In genomic region chr12:132365226-132365625, GRCh38 we compare ENCODE assay signal across 20 cellular contexts. TPM values are rescaled to one million over a fixed set of nuclear protein-coding genes. Genes with fewer than 3 reads are reported as not detected.
DNase-seq lines count a peak whose midpoint lies in the region; ATAC-seq and TF ChIP-seq lines count a peak whose summit lies in the region.
"Had no signal": no experiment of that assay in that cellular context is flagged by ENCODE, and none has a peak within 500 bp of the region (broad histone marks: within the 10 kb centered on the region; RNA-seq: fewer than 3 reads in every experiment).

No MANE protein-coding gene starts in this region.

- H3K27me3 Mint-ChIP-seq in CD14-positive monocyte (ENCODE audit: low read depth in 3 of 3): peaks cover 3 to 10% (median 7%) of the 10 kb centered on the region in 3 donors
- H3K27me3 Mint-ChIP-seq in chondrocyte (ENCODE audit: low read depth): peaks cover 27% of the 10 kb centered on the region
- H3K27me3 Mint-ChIP-seq in glutamatergic neuron (ENCODE audit: unreplicated experiment): peaks cover 7% of the 10 kb centered on the region

- H3K27ac ChIP-seq in parathyroid adenoma: peak overlapping the region; percentile 93
- no peak overlapping the region for H3K27ac ChIP-seq in lower lobe of right lung
- H3K27ac ChIP-seq: GM23248 had no signal

- no peak overlapping the region for H3K4me3 ChIP-seq in parathyroid adenoma (ENCODE audit: low read depth, low read length)
- H3K4me3 ChIP-seq in lower lobe of right lung: no peak overlapping the region
- H3K4me3 ChIP-seq: BLaER1 treated with 17β-estradiol and CSF1 and Interleukin-3, amounts not matched to agents 10 nM and 100 nM; GM23248; HAP-1 had no signal

- H3K9me3 Mint-ChIP-seq in CD14-positive monocyte: peaks cover 0 to 20% (median 3%) of the 10 kb centered on the region in 7 donors
- H3K9me3 Mint-ChIP-seq in chondrocyte (ENCODE audit: low read depth): no peaks in the 10 kb centered on the region
- peaks cover 5% of the 10 kb centered on the region for H3K9me3 Mint-ChIP-seq in glutamatergic neuron (ENCODE audit: unreplicated experiment)
- H3K9me3 Mint-ChIP-seq: CD8-positive, alpha-beta memory T cell had no signal

- H3K36me3 Mint-ChIP-seq in CD14-positive monocyte (no peaks in the 10 kb centered on the region), chondrocyte (ENCODE audit: low read depth) (peaks cover 1% of the 10 kb centered on the region), glutamatergic neuron (ENCODE audit: unreplicated experiment) (no peaks in the 10 kb centered on the region)
- H3K36me3 Mint-ChIP-seq: CD4-positive, CD25-positive, alpha-beta regulatory T cell; CD8-positive, alpha-beta memory T cell had no signal

- H3K4me1 Mint-ChIP-seq in CD14-positive monocyte: no peaks in the 10 kb centered on the region
- no peaks in the 10 kb centered on the region for H3K4me1 Mint-ChIP-seq in chondrocyte (ENCODE audit: low read depth)
- H3K4me1 Mint-ChIP-seq in glutamatergic neuron (ENCODE audit: low read depth, unreplicated experiment): peaks cover 7% of the 10 kb centered on the region
- H3K4me1 Mint-ChIP-seq: CD4-positive, CD25-positive, alpha-beta regulatory T cell; CD8-positive, alpha-beta memory T cell had no signal

- intact Hi-C loops in CD14-positive monocyte (cut with micrococcal nuclease): no loop called here
- intact Hi-C loops in lower lobe of right lung (cut with DNase I): no loop called here

- ATAC-seq in lower lobe of right lung (no peak), HG03039 (IDR thresholded peaks at IDR 0.05; ENCODE audit: unreplicated experiment) (no peak)

- TF ChIP-seq CTCF in CD14-positive monocyte (IDR thresholded peaks at IDR 0.05) (no peak), chondrocyte (IDR thresholded peaks at IDR 0.05) (no peak), parathyroid adenoma (IDR thresholded peaks at IDR 0.05) (no peak), glutamatergic neuron (IDR thresholded peaks at IDR 0.05; ENCODE audit: partially characterized antibody, unreplicated experiment) (no peak), lower lobe of right lung (IDR thresholded peaks at IDR 0.05) (no peak)

- no peak overlapping the region for H3K4me3 Mint-ChIP-seq in CD14-positive monocyte
- no peak overlapping the region for H3K4me3 Mint-ChIP-seq in chondrocyte (ENCODE audit: unreplicated experiment)
- no peak overlapping the region for H3K4me3 Mint-ChIP-seq in glutamatergic neuron (ENCODE audit: unreplicated experiment)
- H3K4me3 Mint-ChIP-seq: CD4-positive, CD25-positive, alpha-beta regulatory T cell; CD8-positive, alpha-beta memory T cell had no signal

- DNase-seq in CD14-positive monocyte (ENCODE audit: low spot score): peak; percentile 18
- DNase-seq in chondrocyte (ENCODE audit: low spot score): peak; percentile 26
- DNase-seq in glutamatergic neuron: no peak
- DNase-seq in lower lobe of right lung: no peak
- no peak for DNase-seq in HuH-7.5 (ENCODE audit: low spot score)
- DNase-seq: 8988T; CD4-positive, CD25-positive, alpha-beta regulatory T cell; COR-L47; DMS 273 treated with DMSO at 0.1 percent for 48 hours; DMS53; DND-41; EL; GM23248 had no signal

- H3K27me3 ChIP-seq in parathyroid adenoma (ENCODE audit: control insufficient read depth, insufficient read depth, low read length) (no peaks in the 10 kb centered on the region), lower lobe of right lung (ENCODE audit: low read depth) (peaks cover 4% of the 10 kb centered on the region)

- H2AFZ ChIP-seq in parathyroid adenoma: peak overlapping the region; percentile 87
- H2AFZ ChIP-seq: GM23248 had no signal

- H3K4me1 ChIP-seq in parathyroid adenoma: peaks cover 33% of the 10 kb centered on the region
- no peaks in the 10 kb centered on the region for H3K4me1 ChIP-seq in lower lobe of right lung
- H3K4me1 ChIP-seq: HAP-1 had no signal

- H3K9ac ChIP-seq in parathyroid adenoma: no peak overlapping the region
- H3K9ac ChIP-seq: GM23248 had no signal

- H3K4me2 ChIP-seq in parathyroid adenoma (ENCODE audit: low read length): no peak overlapping the region

- H3K27ac Mint-ChIP-seq in CD14-positive monocyte: no peak overlapping the region
- H3K27ac Mint-ChIP-seq in chondrocyte (ENCODE audit: unreplicated experiment): no peak overlapping the region
- no peak overlapping the region for H3K27ac Mint-ChIP-seq in glutamatergic neuron (ENCODE audit: unreplicated experiment)
- H3K27ac Mint-ChIP-seq: CD4-positive, CD25-positive, alpha-beta regulatory T cell; CD8-positive, alpha-beta memory T cell had no signal

- H3K36me3 ChIP-seq in parathyroid adenoma (ENCODE audit: control insufficient read depth, insufficient read depth, low read length) (no peaks in the 10 kb centered on the region), lower lobe of right lung (no peaks in the 10 kb centered on the region)
- H3K36me3 ChIP-seq: BLaER1 treated with 17β-estradiol and CSF1 and Interleukin-3, amounts not matched to agents 10 nM and 100 nM; HAP-1 had no signal

- H3K9me3 ChIP-seq in parathyroid adenoma (ENCODE audit: control insufficient read depth, low read length): no peaks in the 10 kb centered on the region
- no peaks in the 10 kb centered on the region for H3K9me3 ChIP-seq in lower lobe of right lung
- H3K9me3 ChIP-seq: HAP-1 had no signal

- H3K79me2 ChIP-seq in parathyroid adenoma: no peaks in the 10 kb centered on the region

RNA-seq across cellular contexts. Expression of gene GALNT9, which starts 35.8 kb away (rescaled TPM):
- polyA plus RNA-seq in CD14-positive monocyte: not detected
- total RNA-seq in chondrocyte: 0.15 to 0.29 TPM in 2 of 3 replicates, not detected in the other
- 13.7 TPM for total RNA-seq in glutamatergic neuron (ENCODE audit: unreplicated experiment)
- not detected for total RNA-seq in lower lobe of right lung
- total RNA-seq: HT-29 had no signal
- polyA plus RNA-seq: AG04450; CD8-positive, alpha-beta memory T cell had no signal

Comparison
In these comparisons a context has a peak if more than half of its experiments do, and no peak if none do; other contexts are left out.
1. DNase-seq: peak in CD14-positive monocyte (single experiment) and chondrocyte (single experiment); none in glutamatergic neuron (single experiment), lower lobe of right lung (single experiment) and HuH-7.5 (single experiment).
2. RNA of gene GALNT9, which starts 35.8 kb away (total RNA-seq): 13.7 TPM in glutamatergic neuron (single experiment); not detected in lower lobe of right lung (single experiment) and 0.15 to 0.29 TPM in chondrocyte; every median in the first group is over 10 times any median in the second.